Comparison of ENCODE assay signal across 8 cellular contexts in the genomic region with DNA sequence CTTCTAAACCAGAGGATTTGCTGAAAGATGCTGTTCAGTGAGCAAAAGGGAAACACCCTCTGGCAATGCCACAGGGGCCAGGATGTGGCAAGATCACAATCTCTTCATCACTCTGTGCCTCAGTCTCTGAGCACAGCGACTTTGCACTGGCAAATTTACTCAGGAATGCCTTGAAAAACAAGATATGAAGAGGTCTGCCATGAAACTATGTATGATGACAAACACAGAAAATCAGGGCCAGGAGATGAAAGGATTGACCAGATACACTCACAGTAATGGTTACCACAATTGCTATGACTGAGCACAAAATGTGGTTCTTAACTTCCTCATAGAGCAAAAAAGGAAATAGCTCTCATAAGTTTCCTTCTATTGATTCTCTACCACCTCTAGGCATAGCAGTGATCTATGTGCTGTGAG. TPM values are rescaled to one million over a fixed set of nuclear protein-coding genes. Genes with fewer than 3 reads are reported as not detected.
A peak's percentile ranks its signal among the peaks of the same experiment; 100 is the strongest.
DNase-seq lines count a peak whose midpoint lies in the region; ATAC-seq and TF ChIP-seq lines count a peak whose summit lies in the region.

No MANE protein-coding gene starts in this region.

- no peak for TF ChIP-seq EP300 in upper lobe of left lung (IDR thresholded peaks at IDR 0.05)

- H3K9me3 ChIP-seq in upper lobe of left lung, result no peaks in the 10 kb centered on the region

- H3K27ac ChIP-seq in upper lobe of left lung, result peak overlapping the region in 3 of 4 donors; percentile 28 to 52 (median 41)

- no peaks in the 10 kb centered on the region for H3K9me3 Mint-ChIP-seq in type B pancreatic cell

- H3K27me3 Mint-ChIP-seq in type B pancreatic cell, result no peaks in the 10 kb centered on the region

- no peak overlapping the region for H3K4me3 Mint-ChIP-seq in type B pancreatic cell

- WGBS in upper lobe of left lung, 2 donors, result 43 to 47% methylated on average over 1 of the region's 1 CpG

- peaks cover 15% of the 10 kb centered on the region for H3K4me1 Mint-ChIP-seq in type B pancreatic cell (ENCODE audit: unreplicated experiment)

- H3K4me3 ChIP-seq in AG10803 (ENCODE audit: low read length) (no peak overlapping the region), upper lobe of left lung (no peak overlapping the region)

- H3K27ac Mint-ChIP-seq in type B pancreatic cell, result no peak overlapping the region

- peaks cover 12 to 23% (median 17%) of the 10 kb centered on the region in 4 donors for H3K4me1 ChIP-seq in upper lobe of left lung

- no peak for TF ChIP-seq POLR2A in upper lobe of left lung (IDR thresholded peaks at IDR 0.05)

- no peak for TF ChIP-seq CTCF in AG10803 (conservative IDR thresholded peaks at IDR 0.05; ENCODE audit: low read length)
- TF ChIP-seq CTCF in upper lobe of left lung (IDR thresholded peaks at IDR 0.05), result no peak
- no peak for TF ChIP-seq CTCF in type B pancreatic cell (conservative IDR thresholded peaks at IDR 0.05)

- DNase-seq in AG10803 (ENCODE audit: low read depth) (peak; percentile 47), upper lobe of left lung (peak in 1 of 2 donors; percentile 35), iPS-NIHi7 (ENCODE audit: extremely low spot score) (no peak), type B pancreatic cell (ENCODE audit: extremely low spot score, unreplicated experiment) (no peak)

- peak; percentile 81 for ATAC-seq in GM19395 (IDR thresholded peaks at IDR 0.05; ENCODE audit: unreplicated experiment)
- peak; percentile 65 for ATAC-seq in HG03457 (IDR thresholded peaks at IDR 0.05; ENCODE audit: unreplicated experiment)
- ATAC-seq in activated CD4-positive, CD25-positive, alpha-beta regulatory T cell treated with anti-CD3 and anti-CD28 coated beads, Interleukin-2, amount 50 U/mL, for 24 hours, result peak; percentile 79 to 85
- ATAC-seq in esophagus mucosa, result peak; percentile 30
- peak; percentile 50 to 81 for ATAC-seq in upper lobe of left lung (ENCODE audit: low FRiP score in 2 of 2)

- no peaks in the 10 kb centered on the region for H3K27me3 ChIP-seq in upper lobe of left lung

- H3K36me3 Mint-ChIP-seq in type B pancreatic cell, result no peaks in the 10 kb centered on the region

- H3K36me3 ChIP-seq in upper lobe of left lung, result peaks cover 0 to 5% (median 2%) of the 10 kb centered on the region in 4 donors

RNA-seq across cellular contexts. Expression of gene TTC13, which starts 5.8 kb away (rescaled TPM):
- total RNA-seq in esophagus mucosa (6.6 TPM), upper lobe of left lung (10 to 100 TPM; 18.6 to 41.9 (median 33.3) TPM), type B pancreatic cell (ENCODE audit: low replicate concordance) (14.6 and 20.6 TPM in 2 replicates)

RNA-seq across cellular contexts. Expression of gene ARV1, which starts 6.0 kb away (rescaled TPM):
- total RNA-seq in esophagus mucosa (17.3 TPM), upper lobe of left lung (10 to 100 TPM in 5 of 6 donors, 1 to 10 TPM in 1; 2.3 to 25.2 (median 19.6) TPM), type B pancreatic cell (ENCODE audit: low replicate concordance) (12.8 TPM in 2 replicates)

Comparison
In these comparisons a context has a peak if more than half of its experiments do, and no peak if none do; other contexts are left out.
1. ATAC-seq: peak in every context shown above with its lines; median percentile 82 in activated CD4-positive, CD25-positive, alpha-beta regulatory T cell treated with anti-CD3 and anti-CD28 coated beads, Interleukin-2, amount 50 U/mL, for 24 hours; 81 in GM19395; 66 in upper lobe of left lung; 65 in HG03457; 30 in esophagus mucosa.